In genomic region chr2:70086278-70086837, GRCh38 we compare ENCODE assay signal across 1 cellular context.
A peak's percentile ranks its signal among the peaks of the same experiment; 100 is the strongest.
TF ChIP-seq lines count a peak whose summit lies in the region.

No MANE protein-coding gene starts in this region.

TF ChIP-seq in K562, 482 proteins besides CTCF, POLR2A, EP300 and RAD21 (continued from another document and continues in another):
- peak; percentile 67; the same call in 1 of the 2 replicates for TF ChIP-seq ZNF253 (CRISPR knock-in tag; conservative IDR thresholded peaks at IDR 0.05)
- TF ChIP-seq BRF1 (IDR thresholded peaks at IDR 0.05; ENCODE audit: borderline replicate concordance, extremely low read depth, insufficient read length) = no peak
- TF ChIP-seq ZC3H4 (CRISPR knock-in tag; IDR thresholded peaks at IDR 0.05; ENCODE audit: borderline replicate concordance) = peak; percentile 95
- peak; percentile 96 for TF ChIP-seq ZNF644 (tag; IDR thresholded peaks at IDR 0.05; ENCODE audit: low read depth)
- TF ChIP-seq GATA2 (CRISPR knock-in tag; IDR thresholded peaks at IDR 0.05) = no peak
- peak; percentile 90; the same call in 1 of the 2 replicates for TF ChIP-seq MGA (IDR thresholded peaks at IDR 0.05)
- peak; percentile 56; the same call in 1 of the 2 replicates for TF ChIP-seq ATF7 (IDR thresholded peaks at IDR 0.05)
- no peak for TF ChIP-seq ZBTB34 (CRISPR knock-in tag; IDR thresholded peaks at IDR 0.05)
- no peak for TF ChIP-seq CBFA2T2 (conservative IDR thresholded peaks at IDR 0.05)
- TF ChIP-seq RBM22 (IDR thresholded peaks at IDR 0.05; ENCODE audit: low read depth, low read length, poor library complexity, severe bottlenecking) = no peak
- 0 out of 2 replicates have a peak, but pooled peaks have one; percentile 40 for TF ChIP-seq ZFP1 (CRISPR knock-in tag; IDR thresholded peaks at IDR 0.05)
- TF ChIP-seq ZNF609 (CRISPR knock-in tag; IDR thresholded peaks at IDR 0.05; ENCODE audit: borderline replicate concordance) = no peak
- TF ChIP-seq GTF2A2 (tag; IDR thresholded peaks at IDR 0.05) = peak; percentile 7; the same call in 1 of the 2 replicates
- no peak for TF ChIP-seq LEF1 (IDR thresholded peaks at IDR 0.05)
- TF ChIP-seq ELF1 (tag; IDR thresholded peaks at IDR 0.05) = no peak
- TF ChIP-seq MEF2A (IDR thresholded peaks at IDR 0.05; ENCODE audit: control insufficient read depth, low read depth, low read length) = no peak
- no peak for TF ChIP-seq SRSF9 (IDR thresholded peaks at IDR 0.05; ENCODE audit: borderline replicate concordance, low read depth, low read length)
- TF ChIP-seq BRD9 (IDR thresholded peaks at IDR 0.05; ENCODE audit: low read depth, partially characterized antibody) = peak; percentile 49
- peak; percentile 50; the same call in 1 of the 2 replicates for TF ChIP-seq KAT7 (CRISPR knock-in tag; IDR thresholded peaks at IDR 0.05; ENCODE audit: borderline replicate concordance)
- 0 out of 2 replicates have a peak, but pooled peaks have one; percentile 6 for TF ChIP-seq SMC3 (conservative IDR thresholded peaks at IDR 0.05; ENCODE audit: insufficient read depth, low read depth, low read length)
- TF ChIP-seq ZNF507 (tag; conservative IDR thresholded peaks at IDR 0.05) = no peak
- no peak; the same call in 1 of the 2 replicates for TF ChIP-seq ILF3 (IDR thresholded peaks at IDR 0.05; ENCODE audit: borderline replicate concordance)
- TF ChIP-seq ZNF277 (CRISPR knock-in tag; IDR thresholded peaks at IDR 0.05; ENCODE audit: borderline replicate concordance) = no peak
- no peak for TF ChIP-seq MITF (IDR thresholded peaks at IDR 0.05)
- TF ChIP-seq ZBTB33 (CRISPR knock-in tag; IDR thresholded peaks at IDR 0.05) = no peak
- peak; percentile 74; the same call in 1 of the 2 replicates for TF ChIP-seq HMG20B (CRISPR knock-in tag; IDR thresholded peaks at IDR 0.05)
- peak; percentile 87; the same call in 1 of the 2 replicates for TF ChIP-seq ZKSCAN8 (CRISPR knock-in tag; IDR thresholded peaks at IDR 0.05)
- TF ChIP-seq STAT6 (CRISPR knock-in tag; IDR thresholded peaks at IDR 0.05) = peak; percentile 86; the same call in 1 of the 2 replicates
- TF ChIP-seq KLF1 (tag; IDR thresholded peaks at IDR 0.05) = peak; percentile 49; the same call in 1 of the 2 replicates
- no peak; the same call in 1 of the 2 replicates for TF ChIP-seq CBX1 (IDR thresholded peaks at IDR 0.05; ENCODE audit: low read depth)
